ENCODE assay signal across 12 cellular contexts in genomic region chr15:89116404-89116803, GRCh38. TPM values are rescaled to one million over a fixed set of nuclear protein-coding genes. Genes with fewer than 3 reads are reported as not detected.
DNase-seq lines count a peak whose midpoint lies in the region; ATAC-seq and TF ChIP-seq lines count a peak whose summit lies in the region.
"Had no signal": no experiment of that assay in that cellular context is flagged by ENCODE, and none has a peak within 500 bp of the region (broad histone marks: within the 10 kb centered on the region; RNA-seq: fewer than 3 reads in every experiment).

No MANE protein-coding gene starts in this region.

- TF ChIP-seq EP300 in upper lobe of left lung (IDR thresholded peaks at IDR 0.05): no peak

- TF ChIP-seq CTCF in left lung (IDR thresholded peaks at IDR 0.05): no peak
- no peak for TF ChIP-seq CTCF in upper lobe of left lung (IDR thresholded peaks at IDR 0.05)

- H3K27ac ChIP-seq in angular gyrus (ENCODE audit: low read depth, low read length) (peak overlapping the region; percentile 71), left lung (peak overlapping the region; percentile 70 to 74), upper lobe of left lung (peak overlapping the region; percentile 37 to 76 (median 57))
- H3K27ac ChIP-seq: foreskin keratinocyte, neural progenitor cell had no signal

- H3K4me1 ChIP-seq in left lung: peaks cover 33 to 64% of the 10 kb centered on the region in 2 donors
- peaks cover 46 to 79% (median 60%) of the 10 kb centered on the region in 4 donors for H3K4me1 ChIP-seq in upper lobe of left lung

- intact Hi-C loops in left lung (cut with DNase I): no loop called here

- TF ChIP-seq POLR2A in upper lobe of left lung (IDR thresholded peaks at IDR 0.05): no peak

- DNase-seq in NCI-H146 treated with DMSO at 0.1 percent for 48 hours (lab: John Stamatoyannopoulos, UW; ENCODE audit: unreplicated experiment) (peak; percentile 81), left lung (no peak), upper lobe of left lung (no peak), islet precursor cell (no peak)
- no peak for DNase-seq in NK-92 treated with Interleukin-12 subunit alpha and Interleukin-12 subunit beta, amount 100 ng/mL, for 24 hours (lab: John Stamatoyannopoulos, UW)
- DNase-seq in stimulated activated CD4-positive, alpha-beta T cell treated with anti-CD3 and anti-CD28 coated beads, Interleukin-2, amount 100 ng/mL, for 24 hours: no peak
- DNase-seq: activated CD4-positive, alpha-beta T cell treated with anti-CD3 and anti-CD28 coated beads for 4 hours; activated naive CD8-positive, alpha-beta T cell treated with anti-CD3 and anti-CD28 coated beads, Interleukin-2, amount 50 U/mL, for 24 hours; foreskin keratinocyte; KBM-7 had no signal

- no peaks in the 10 kb centered on the region for H3K9me3 ChIP-seq in left lung
- no peaks in the 10 kb centered on the region for H3K9me3 ChIP-seq in upper lobe of left lung

- H3K36me3 ChIP-seq in left lung (peaks cover 0 to 55% of the 10 kb centered on the region in 2 donors), upper lobe of left lung (peaks cover 6 to 57% (median 15%) of the 10 kb centered on the region in 4 donors)
- H3K36me3 ChIP-seq: neural progenitor cell had no signal

- 74 to 78% methylated on average over 7 of the region's 7 CpGs for WGBS in upper lobe of left lung, 2 donors

- ATAC-seq in left lung (peak; percentile 16), upper lobe of left lung (ENCODE audit: low FRiP score in 2 of 2) (peak in 1 of 2 donors; percentile 12)
- ATAC-seq: activated naive CD8-positive, alpha-beta T cell treated with anti-CD3 and anti-CD28 coated beads, Interleukin-2, amount 50 U/mL, for 24 hours had no signal

- H3K4me3 ChIP-seq in left lung (no peak overlapping the region), upper lobe of left lung (no peak overlapping the region)
- H3K4me3 ChIP-seq: neural progenitor cell had no signal

- H3K27me3 ChIP-seq in left lung (no peaks in the 10 kb centered on the region), upper lobe of left lung (no peaks in the 10 kb centered on the region)
- H3K27me3 ChIP-seq: foreskin keratinocyte, neural progenitor cell had no signal

RNA-seq across cellular contexts. Expression of gene ABHD2, which starts 28.1 kb away (rescaled TPM):
- total RNA-seq in left lung (100 to 1,000 TPM; 214 to 231 TPM), upper lobe of left lung (100 to 1,000 TPM in 5 of 6 donors, 10 to 100 TPM in 1; 84.1 to 230 (median 174) TPM)
